In the genomic region with DNA sequence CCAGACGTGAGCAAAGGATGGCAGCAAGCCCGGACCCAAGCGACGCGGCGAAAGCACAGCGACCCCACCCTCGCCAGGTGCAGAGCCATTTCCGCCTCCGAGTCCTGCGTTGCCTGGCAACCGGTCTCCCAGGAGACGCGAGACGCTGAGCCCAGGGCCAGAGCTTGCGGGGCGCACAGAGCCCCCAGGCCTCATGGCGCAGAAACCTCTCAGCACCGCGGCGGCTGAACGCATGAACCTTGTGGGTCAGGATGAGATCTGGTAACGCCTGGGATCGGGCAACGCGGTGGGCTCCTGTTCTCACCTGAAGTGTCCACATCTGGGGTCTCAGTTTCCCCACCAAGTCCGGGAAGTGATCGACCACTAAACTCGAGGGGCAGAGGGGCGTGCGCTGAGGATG, we compare ENCODE assay signal across 14 cellular contexts.
DNase-seq lines count a peak whose midpoint lies in the region; ATAC-seq and TF ChIP-seq lines count a peak whose summit lies in the region.
"Had no signal": no experiment of that assay in that cellular context is flagged by ENCODE, and none has a peak within 500 bp of the region (broad histone marks: within the 10 kb centered on the region; RNA-seq: fewer than 3 reads in every experiment).

No MANE protein-coding gene starts in this region.

- H3K4me3 ChIP-seq in iPS-18a (ENCODE audit: low read length), result peak overlapping the region; percentile 30
- H3K4me3 ChIP-seq in psoas muscle, result no peak overlapping the region
- H3K4me3 ChIP-seq: MG63 had no signal

- peaks cover 62% of the 10 kb centered on the region for H3K27me3 Mint-ChIP-seq in activated naive CD8-positive, alpha-beta T cell treated with anti-CD3 and anti-CD28 coated beads, Interleukin-2, amount 50 U/mL, for 24 hours
- H3K27me3 Mint-ChIP-seq in activated naive CD8-positive, alpha-beta T cell treated with anti-CD3 and anti-CD28 coated beads for 36 hours, result peaks cover 51% of the 10 kb centered on the region
- peaks cover 40 to 46% of the 10 kb centered on the region in 2 donors for H3K27me3 Mint-ChIP-seq in natural killer cell treated with Interleukin-12 subunit alpha and Interleukin-12 subunit beta and Interleukin-15 and Interleukin-18, amount 100 ng/mL, for 72 hours

- H3K27me3 ChIP-seq in iPS-18a (ENCODE audit: control insufficient read depth, insufficient read depth, low read length), result peaks cover 11% of the 10 kb centered on the region
- peaks cover 0 to 39% (median 10%) of the 10 kb centered on the region in 3 donors for H3K27me3 ChIP-seq in psoas muscle (ENCODE audit: insufficient read depth in 3 of 3, low read length in 2 of 3)
- H3K27me3 ChIP-seq: MG63 had no signal

- no peak for TF ChIP-seq CTCF in psoas muscle (IDR thresholded peaks at IDR 0.05)

- H3K36me3 ChIP-seq in iPS-18a (ENCODE audit: control insufficient read depth, low read depth, low read length) (no peaks in the 10 kb centered on the region), psoas muscle (ENCODE audit: insufficient read depth in 1 of 2, low read depth in 1 of 2) (no peaks in the 10 kb centered on the region)
- H3K36me3 ChIP-seq: MG63 had no signal

- H3K4me1 ChIP-seq in iPS-18a (ENCODE audit: control insufficient read depth, low read depth, low read length) (peaks cover 4% of the 10 kb centered on the region), psoas muscle (no peaks in the 10 kb centered on the region)

- H3K9me3 ChIP-seq in iPS-18a (ENCODE audit: control insufficient read depth, low read depth, low read length) (no peaks in the 10 kb centered on the region), psoas muscle (no peaks in the 10 kb centered on the region)

- no peak overlapping the region for H3K27ac Mint-ChIP-seq in activated naive CD8-positive, alpha-beta T cell treated with anti-CD3 and anti-CD28 coated beads, Interleukin-2, amount 50 U/mL, for 24 hours
- H3K27ac Mint-ChIP-seq in activated naive CD8-positive, alpha-beta T cell treated with anti-CD3 and anti-CD28 coated beads for 36 hours, result no peak overlapping the region
- no peak overlapping the region for H3K27ac Mint-ChIP-seq in natural killer cell treated with Interleukin-12 subunit alpha and Interleukin-12 subunit beta and Interleukin-15 and Interleukin-18, amount 100 ng/mL, for 72 hours

- no peak overlapping the region for H3K4me3 Mint-ChIP-seq in activated naive CD8-positive, alpha-beta T cell treated with anti-CD3 and anti-CD28 coated beads, Interleukin-2, amount 50 U/mL, for 24 hours
- no peak overlapping the region for H3K4me3 Mint-ChIP-seq in activated naive CD8-positive, alpha-beta T cell treated with anti-CD3 and anti-CD28 coated beads for 36 hours
- H3K4me3 Mint-ChIP-seq in natural killer cell treated with Interleukin-12 subunit alpha and Interleukin-12 subunit beta and Interleukin-15 and Interleukin-18, amount 100 ng/mL, for 72 hours, result no peak overlapping the region

- no peak overlapping the region for H3K9ac ChIP-seq in iPS-18a (ENCODE audit: low read length)

- H3K36me3 Mint-ChIP-seq in activated naive CD8-positive, alpha-beta T cell treated with anti-CD3 and anti-CD28 coated beads, Interleukin-2, amount 50 U/mL, for 24 hours (ENCODE audit: low read depth), result no peaks in the 10 kb centered on the region
- H3K36me3 Mint-ChIP-seq in activated naive CD8-positive, alpha-beta T cell treated with anti-CD3 and anti-CD28 coated beads for 36 hours, result no peaks in the 10 kb centered on the region
- no peaks in the 10 kb centered on the region for H3K36me3 Mint-ChIP-seq in natural killer cell treated with Interleukin-12 subunit alpha and Interleukin-12 subunit beta and Interleukin-15 and Interleukin-18, amount 100 ng/mL, for 72 hours

- WGBS in psoas muscle, 3 donors, result 46 to 47% (median 46%) methylated on average over 31 of the region's 31 CpGs

- peaks cover 4% of the 10 kb centered on the region for H3K9me3 Mint-ChIP-seq in activated naive CD8-positive, alpha-beta T cell treated with anti-CD3 and anti-CD28 coated beads, Interleukin-2, amount 50 U/mL, for 24 hours
- peaks cover 2% of the 10 kb centered on the region for H3K9me3 Mint-ChIP-seq in activated naive CD8-positive, alpha-beta T cell treated with anti-CD3 and anti-CD28 coated beads for 36 hours
- no peaks in the 10 kb centered on the region for H3K9me3 Mint-ChIP-seq in natural killer cell treated with Interleukin-12 subunit alpha and Interleukin-12 subunit beta and Interleukin-15 and Interleukin-18, amount 100 ng/mL, for 72 hours

- H3K4me1 Mint-ChIP-seq in activated naive CD8-positive, alpha-beta T cell treated with anti-CD3 and anti-CD28 coated beads, Interleukin-2, amount 50 U/mL, for 24 hours, result no peaks in the 10 kb centered on the region
- no peaks in the 10 kb centered on the region for H3K4me1 Mint-ChIP-seq in activated naive CD8-positive, alpha-beta T cell treated with anti-CD3 and anti-CD28 coated beads for 36 hours
- no peaks in the 10 kb centered on the region for H3K4me1 Mint-ChIP-seq in natural killer cell treated with Interleukin-12 subunit alpha and Interleukin-12 subunit beta and Interleukin-15 and Interleukin-18, amount 100 ng/mL, for 72 hours (ENCODE audit: low read depth in 2 of 2)

- H3K27ac ChIP-seq in iPS-18a (ENCODE audit: low read length) (no peak overlapping the region), psoas muscle (no peak overlapping the region)
- H3K27ac ChIP-seq: HL-60 had no signal

- DNase-seq in activated naive CD8-positive, alpha-beta T cell treated with anti-CD3 and anti-CD28 coated beads, Interleukin-2, amount 50 U/mL, for 24 hours, result peak; percentile 5
- no peak for DNase-seq in activated naive CD8-positive, alpha-beta T cell treated with anti-CD3 and anti-CD28 coated beads for 36 hours
- peak; percentile 59 for DNase-seq in NCI-H2171 (lab: John Stamatoyannopoulos, UW)
- DNase-seq in psoas muscle, result no peak
- no peak for DNase-seq in natural killer cell treated with Interleukin-12 subunit alpha and Interleukin-12 subunit beta and Interleukin-15 and Interleukin-18, amount 100 ng/mL, for 72 hours (ENCODE audit: low spot score)
- no peak for DNase-seq in pons (ENCODE audit: low spot score)
- DNase-seq: AML-193, GF-D8, left ventricle myocardium superior, MG63, OCI-M1 had no signal

- intact Hi-C loops in psoas muscle (cut with DNase I), result no loop called here

- no peak for ATAC-seq in activated naive CD8-positive, alpha-beta T cell treated with anti-CD3 and anti-CD28 coated beads, Interleukin-2, amount 50 U/mL, for 24 hours
- ATAC-seq in GM18868 (IDR thresholded peaks at IDR 0.05; ENCODE audit: unreplicated experiment) (no peak), psoas muscle (no peak)
- no peak for ATAC-seq in natural killer cell treated with Interleukin-12 subunit alpha and Interleukin-12 subunit beta and Interleukin-15 and Interleukin-18, amount 100 ng/mL, for 72 hours
- ATAC-seq: left ventricle myocardium superior had no signal

Comparison
In these comparisons a context has a peak if more than half of its experiments do, and no peak if none do; other contexts are left out.
1. DNase-seq: peak in activated naive CD8-positive, alpha-beta T cell treated with anti-CD3 and anti-CD28 coated beads, Interleukin-2, amount 50 U/mL, for 24 hours (single experiment) and NCI-H2171 (single experiment); none in activated naive CD8-positive, alpha-beta T cell treated with anti-CD3 and anti-CD28 coated beads for 36 hours (single experiment), psoas muscle (0 of 2), natural killer cell treated with Interleukin-12 subunit alpha and Interleukin-12 subunit beta and Interleukin-15 and Interleukin-18, amount 100 ng/mL, for 72 hours (single experiment) and pons (single experiment).